In genomic region chr4:182741054-182741453, GRCh38 we compare ENCODE assay signal across 19 cellular contexts.
DNase-seq lines count a peak whose midpoint lies in the region; ATAC-seq and TF ChIP-seq lines count a peak whose summit lies in the region.
"Had no signal": no experiment of that assay in that cellular context is flagged by ENCODE, and none has a peak within 500 bp of the region (broad histone marks: within the 10 kb centered on the region; RNA-seq: fewer than 3 reads in every experiment).

No MANE protein-coding gene starts in this region.

- no peaks in the 10 kb centered on the region for H3K27me3 Mint-ChIP-seq in activated naive CD8-positive, alpha-beta T cell treated with anti-CD3 and anti-CD28 coated beads for 36 hours

- ATAC-seq in Right ventricle myocardium inferior (peak; percentile 60), left cardiac atrium (peak; percentile 31 to 47), HG02884 (IDR thresholded peaks at IDR 0.05; ENCODE audit: unreplicated experiment) (no peak), HG03565 (IDR thresholded peaks at IDR 0.05; ENCODE audit: unreplicated experiment) (no peak)
- ATAC-seq: A549; CD8-positive, alpha-beta T cell had no signal

- H3K4me3 ChIP-seq in right atrium auricular region: no peak overlapping the region
- H3K4me3 ChIP-seq: A549, HAP-1 had no signal

- peaks cover 0 to 1% of the 10 kb centered on the region in 2 donors for H3K9me3 ChIP-seq in right atrium auricular region
- H3K9me3 ChIP-seq: A549, Caco-2, HAP-1 had no signal

- H3K36me3 Mint-ChIP-seq in activated naive CD8-positive, alpha-beta T cell treated with anti-CD3 and anti-CD28 coated beads for 36 hours: no peaks in the 10 kb centered on the region
- H3K36me3 Mint-ChIP-seq: CD8-positive, alpha-beta T cell had no signal

- no peaks in the 10 kb centered on the region for H3K9me3 Mint-ChIP-seq in activated naive CD8-positive, alpha-beta T cell treated with anti-CD3 and anti-CD28 coated beads for 36 hours
- H3K9me3 Mint-ChIP-seq: CD8-positive, alpha-beta T cell had no signal

- intact Hi-C loops in Right ventricle myocardium inferior (cut with DNase I) (loop anchor here (5.0 kb wide), 1 partner anchor 59 kb away; no protein-coding TSS in a partner anchor), cardiac septum (cut with DNase I) (no loop called here), left cardiac atrium (cut with DNase I) (no loop called here)

- H3K27me3 ChIP-seq in right atrium auricular region: no peaks in the 10 kb centered on the region

- no peaks in the 10 kb centered on the region for H3K4me1 Mint-ChIP-seq in activated naive CD8-positive, alpha-beta T cell treated with anti-CD3 and anti-CD28 coated beads for 36 hours

- no peak for DNase-seq in Right ventricle myocardium inferior (ENCODE audit: missing footprints)
- no peak for DNase-seq in cardiac septum (ENCODE audit: low spot score)
- no peak for DNase-seq in left cardiac atrium
- no peak for DNase-seq in right atrium auricular region (ENCODE audit: low spot score)
- DNase-seq in activated naive CD8-positive, alpha-beta T cell treated with anti-CD3 and anti-CD28 coated beads for 36 hours: no peak
- DNase-seq: 8988T; ACHN; AML-193; C1 segment of cervical spinal cord; Caco-2; CD8-positive, alpha-beta T cell; DMS153; DND-41; GOT3; HFFc6 had no signal

- H3K27ac Mint-ChIP-seq in activated naive CD8-positive, alpha-beta T cell treated with anti-CD3 and anti-CD28 coated beads for 36 hours: no peak overlapping the region
- H3K27ac Mint-ChIP-seq: CD8-positive, alpha-beta T cell; HFFc6 had no signal

- H3K36me3 ChIP-seq in right atrium auricular region: no peaks in the 10 kb centered on the region
- H3K36me3 ChIP-seq: HAP-1 had no signal

- H3K4me1 ChIP-seq in right atrium auricular region: peaks cover 0 to 11% of the 10 kb centered on the region in 2 donors
- H3K4me1 ChIP-seq: A549, Caco-2, HAP-1 had no signal

- H3K27ac ChIP-seq in right atrium auricular region: peak overlapping the region; percentile 24 to 67
- H3K27ac ChIP-seq: A549 had no signal

- H3K4me3 Mint-ChIP-seq in activated naive CD8-positive, alpha-beta T cell treated with anti-CD3 and anti-CD28 coated beads for 36 hours: no peak overlapping the region
- H3K4me3 Mint-ChIP-seq: CD8-positive, alpha-beta T cell; HFFc6 had no signal

- TF ChIP-seq CTCF in right atrium auricular region (IDR thresholded peaks at IDR 0.05): no peak

Comparison
In these comparisons a context has a peak if more than half of its experiments do, and no peak if none do; other contexts are left out.
1. ATAC-seq: peak in Right ventricle myocardium inferior (single experiment) and left cardiac atrium (2 of 2); none in HG02884 (single experiment) and HG03565 (single experiment).